In genomic region chr3:50299638-50299928, GRCh38 we compare ENCODE assay signal across 8 cellular contexts. TPM values are rescaled to one million over a fixed set of nuclear protein-coding genes. Genes with fewer than 3 reads are reported as not detected.
DNase-seq lines count a peak whose midpoint lies in the region; ATAC-seq, FAIRE-seq and TF ChIP-seq lines count a peak whose summit lies in the region.

No MANE protein-coding gene starts in this region.

- DNase-seq in H54 (ENCODE audit: insufficient read length, low spot score) (peak; percentile 93), foreskin fibroblast (no peak), HK-2 (ENCODE audit: unreplicated experiment) (no peak), AG08395 (ENCODE audit: low spot score) (no peak), GM20000 (ENCODE audit: low spot score) (no peak)

- H3K9me3 ChIP-seq in skeletal muscle tissue (ENCODE audit: control insufficient read depth in 3 of 3, low read length in 3 of 3): no peaks in the 10 kb centered on the region

- peak overlapping the region; percentile 83 to 96 (median 94) for H3K9ac ChIP-seq in skeletal muscle tissue (ENCODE audit: low read depth in 1 of 3, low read length in 3 of 3)

- TF ChIP-seq CTCF in WI38 (IDR thresholded peaks at IDR 0.05; ENCODE audit: low read depth, low read length) (no peak), foreskin fibroblast (IDR thresholded peaks at IDR 0.05; ENCODE audit: low read depth, low read length) (no peak), GM20000 (IDR thresholded peaks at IDR 0.05; ENCODE audit: extremely low read depth, missing control alignments) (no peak)

- peak; percentile 29; the same call in 1 of the 2 replicates for TF ChIP-seq POLR2A in H54 (IDR thresholded peaks at IDR 0.05; ENCODE audit: low read depth, low read length)

- H3K27ac ChIP-seq in skeletal muscle tissue (ENCODE audit: low read depth, low read length): peak overlapping the region; percentile 88

- H3K4me3 ChIP-seq in WI38 (ENCODE audit: low read depth, low read length) (peak overlapping the region; percentile 64), foreskin fibroblast (ENCODE audit: low read depth in 1 of 2, low read length in 2 of 2) (peak overlapping the region; percentile 65 to 94), skeletal muscle tissue (ENCODE audit: low read length in 3 of 3) (peak overlapping the region; percentile 84 to 86 (median 86))

- H3K36me3 ChIP-seq in skeletal muscle tissue (ENCODE audit: control insufficient read depth in 3 of 3, insufficient read depth in 3 of 3, low read length in 3 of 3): peaks cover 0 to 5% (median 4%) of the 10 kb centered on the region in 3 donors

- H3K4me1 ChIP-seq in skeletal muscle tissue (ENCODE audit: control insufficient read depth in 3 of 3, insufficient read depth in 3 of 3, low read length in 3 of 3): peaks cover 44 to 54% (median 44%) of the 10 kb centered on the region in 3 donors

- FAIRE-seq in H54 (lab: Jason Lieb, UNC): no peak

- ATAC-seq in HG03520 (IDR thresholded peaks at IDR 0.05; ENCODE audit: unreplicated experiment): no peak

- H3K27me3 ChIP-seq in skeletal muscle tissue (ENCODE audit: control insufficient read depth in 3 of 3, insufficient read depth in 3 of 3, low read length in 3 of 3): no peaks in the 10 kb centered on the region

RNA-seq across cellular contexts. Expression of gene HYAL3, which starts 0.4 kb away (rescaled TPM):
- 3.7 TPM for total RNA-seq in skeletal muscle tissue

RNA-seq across cellular contexts. Expression of gene NAA80, which starts 0.4 kb away (rescaled TPM):
- total RNA-seq in skeletal muscle tissue: 1.6 TPM

RNA-seq across cellular contexts. Expression of gene HYAL1, which starts 3.8 kb away (rescaled TPM):
- total RNA-seq in skeletal muscle tissue: 2.6 TPM

RNA-seq across cellular contexts. Expression of gene IFRD2, which starts 7.4 kb away (rescaled TPM):
- 44.9 TPM for total RNA-seq in skeletal muscle tissue

RNA-seq across cellular contexts. Expression of gene LSMEM2, which starts 20.7 kb away (rescaled TPM):
- total RNA-seq in skeletal muscle tissue: 15.1 TPM
